Comparison of ENCODE assay signal across 24 cellular contexts in the genomic region with DNA sequence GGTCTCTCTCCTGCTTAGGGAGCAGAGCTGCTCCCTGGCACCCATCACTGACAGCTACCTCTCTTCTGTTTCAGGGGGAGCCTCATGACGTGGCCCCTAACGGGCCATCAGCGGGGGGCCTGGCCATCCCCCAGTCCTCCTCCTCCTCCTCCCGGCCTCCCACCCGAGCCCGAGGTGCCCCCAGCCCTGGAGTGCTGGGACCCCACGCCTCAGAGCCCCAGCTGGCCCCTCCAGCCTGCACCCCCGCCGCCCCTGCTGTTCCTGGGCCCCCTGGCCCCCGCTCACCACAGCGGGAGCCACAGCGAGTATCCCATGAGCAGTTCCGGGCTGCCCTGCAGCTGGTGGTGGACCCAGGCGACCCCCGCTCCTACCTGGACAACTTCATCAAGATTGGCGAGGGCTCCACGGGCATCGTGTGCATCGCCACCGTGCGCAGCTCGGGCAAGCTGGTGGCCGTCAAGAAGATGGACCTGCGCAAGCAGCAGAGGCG. TPM values are rescaled to one million over a fixed set of nuclear protein-coding genes. Genes with fewer than 3 reads are reported as not detected.
"Had no signal": no experiment of that assay in that cellular context is flagged by ENCODE, and none has a peak within 500 bp of the region (broad histone marks: within the 10 kb centered on the region; RNA-seq: fewer than 3 reads in every experiment).

No MANE protein-coding gene starts in this region.

- H3K27ac ChIP-seq: RWPE1, SJCRH30 had no signal

- H3K4me3 ChIP-seq: MG63, SJCRH30 had no signal

- H3K27me3 ChIP-seq: MG63, SJCRH30 had no signal

- H3K9me3 ChIP-seq: MG63, SJCRH30 had no signal

- H3K36me3 ChIP-seq: SJCRH30 had no signal

- ATAC-seq: Panc1, Right ventricle myocardium inferior, SK-N-SH treated with all-trans-retinoic acid at 6 μM for 48 hours had no signal

- DNase-seq: IMR-90, Karpas-422, KG1, MG63, NCI-H1092, NCI-H1105 treated with DMSO at 0.1 percent for 48 hours, NCI-H1417 treated with DMSO at 0.1 percent for 48 hours, NCI-H146, NCI-H1694 treated with DMSO at 0.1 percent for 48 hours, NCI-H1930, NCI-H2081, NCI-H2107, NCI-H2227 treated with DMSO at 0.1 percent for 48 hours, NCI-H524, NCI-H526 treated with DMSO at 0.1 percent for 48 hours, NCI-H774, SHP77 treated with DMSO at 0.1 percent for 48 hours, SJCRH30 had no signal

- H3K4me1 ChIP-seq: SJCRH30 had no signal

RNA-seq across cellular contexts. Expression of a gene that starts 23.2 kb away (rescaled TPM):
- total RNA-seq: HT-29, IMR-90, Right ventricle myocardium inferior had no signal
- polyA plus RNA-seq: IMR-90 had no signal

RNA-seq across cellular contexts. Expression of a gene that starts 30.5 kb away (rescaled TPM):
- total RNA-seq: HT-29, IMR-90, NCI-H460, Right ventricle myocardium inferior, SJCRH30 had no signal
- polyA plus RNA-seq: IMR-90 had no signal
